In the genomic region with DNA sequence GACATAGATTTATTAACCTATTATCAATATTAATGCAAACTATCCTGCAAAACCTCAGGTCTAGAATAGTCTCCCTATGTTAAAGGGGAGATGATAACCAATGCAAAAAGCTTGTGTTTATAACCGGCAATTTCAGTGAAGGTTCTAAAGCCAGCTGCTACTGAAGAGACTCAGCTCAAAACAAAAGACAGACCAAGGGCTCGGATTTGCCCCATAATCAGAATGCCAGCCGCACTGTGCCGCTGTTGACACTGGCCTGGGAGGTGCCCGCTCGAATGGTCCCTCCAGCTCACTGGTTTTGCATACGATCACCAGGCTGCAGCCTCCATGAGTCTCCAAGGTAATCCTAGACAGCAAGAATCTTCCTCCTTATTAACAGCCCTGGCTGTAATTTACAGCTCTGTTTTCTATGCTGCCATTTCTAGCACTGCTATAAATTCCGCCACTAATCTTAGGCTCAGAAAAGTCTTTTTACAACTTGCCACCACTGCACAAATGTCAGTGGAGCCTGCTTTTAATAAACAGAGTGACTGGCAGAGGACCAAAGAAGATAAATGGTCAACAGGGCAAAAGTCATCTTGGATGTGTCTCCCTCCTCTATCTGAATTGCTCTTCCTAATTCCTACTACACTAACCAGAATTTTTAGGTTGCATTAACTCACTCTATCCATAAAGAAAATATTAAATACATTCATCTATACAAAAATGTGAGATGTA, we compare ENCODE assay signal across 1 cellular context.
A peak's percentile ranks its signal among the peaks of the same experiment; 100 is the strongest.
TF ChIP-seq lines count a peak whose summit lies in the region.

No MANE protein-coding gene starts in this region.

TF ChIP-seq in HepG2, 621 proteins besides CTCF, POLR2A, EP300 and RAD21 (continued from another document and continues in another):
- 0 out of 2 replicates have a peak, but pooled peaks have one; percentile 8 for TF ChIP-seq FOXA3 (CRISPR knock-in tag; IDR thresholded peaks at IDR 0.05)
- no peak for TF ChIP-seq ZNF446 (CRISPR knock-in tag; IDR thresholded peaks at IDR 0.05)
- TF ChIP-seq STAG1 (CRISPR knock-in tag; IDR thresholded peaks at IDR 0.05): peak; percentile 35; the same call in 1 of the 2 replicates
- no peak for TF ChIP-seq HBP1 (CRISPR knock-in tag; IDR thresholded peaks at IDR 0.05; ENCODE audit: low read depth)
- no peak for TF ChIP-seq ZMYM4 (CRISPR knock-in tag; IDR thresholded peaks at IDR 0.05)
- no peak for TF ChIP-seq ZNF7 (CRISPR knock-in tag; IDR thresholded peaks at IDR 0.05)
- TF ChIP-seq, protein P1, sequence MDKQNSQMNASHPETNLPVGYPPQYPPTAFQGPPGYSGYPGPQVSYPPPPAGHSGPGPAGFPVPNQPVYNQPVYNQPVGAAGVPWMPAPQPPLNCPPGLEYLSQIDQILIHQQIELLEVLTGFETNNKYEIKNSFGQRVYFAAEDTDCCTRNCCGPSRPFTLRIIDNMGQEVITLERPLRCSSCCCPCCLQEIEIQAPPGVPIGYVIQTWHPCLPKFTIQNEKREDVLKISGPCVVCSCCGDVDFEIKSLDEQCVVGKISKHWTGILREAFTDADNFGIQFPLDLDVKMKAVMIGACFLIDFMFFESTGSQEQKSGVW (CRISPR knock-in tag; IDR thresholded peaks at IDR 0.05; ENCODE audit: borderline replicate concordance): no peak
- TF ChIP-seq FOXO1 (CRISPR knock-in tag; IDR thresholded peaks at IDR 0.05): peak; percentile 28; the same call in 1 of the 2 replicates
- TF ChIP-seq HNRNPH1 (optimal IDR thresholded peaks at IDR 0.05; ENCODE audit: low read depth, low read length): no peak
- TF ChIP-seq, protein P2, sequence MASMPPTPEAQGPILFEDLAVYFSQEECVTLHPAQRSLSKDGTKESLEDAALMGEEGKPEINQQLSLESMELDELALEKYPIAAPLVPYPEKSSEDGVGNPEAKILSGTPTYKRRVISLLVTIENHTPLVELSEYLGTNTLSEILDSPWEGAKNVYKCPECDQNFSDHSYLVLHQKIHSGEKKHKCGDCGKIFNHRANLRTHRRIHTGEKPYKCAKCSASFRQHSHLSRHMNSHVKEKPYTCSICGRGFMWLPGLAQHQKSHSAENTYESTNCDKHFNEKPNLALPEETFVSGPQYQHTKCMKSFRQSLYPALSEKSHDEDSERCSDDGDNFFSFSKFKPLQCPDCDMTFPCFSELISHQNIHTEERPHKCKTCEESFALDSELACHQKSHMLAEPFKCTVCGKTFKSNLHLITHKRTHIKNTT (CRISPR knock-in tag; IDR thresholded peaks at IDR 0.05): no peak
- TF ChIP-seq MXD4 (CRISPR knock-in tag; IDR thresholded peaks at IDR 0.05): 0 out of 2 replicates have a peak, but pooled peaks have one; percentile 3
- peak; percentile 44; the same call in 1 of the 2 replicates for TF ChIP-seq HNF4A (CRISPR knock-in tag; IDR thresholded peaks at IDR 0.05)
- TF ChIP-seq HIC2 (CRISPR knock-in tag; IDR thresholded peaks at IDR 0.05; ENCODE audit: low read depth): peak; percentile 68; the same call in 1 of the 2 replicates
- 0 out of 2 replicates have a peak, but pooled peaks have one; percentile 21 for TF ChIP-seq ZNF775 (CRISPR knock-in tag; IDR thresholded peaks at IDR 0.05; ENCODE audit: borderline replicate concordance)
- no peak for TF ChIP-seq ZNF343 (CRISPR knock-in tag; IDR thresholded peaks at IDR 0.05)
- TF ChIP-seq CENPT (CRISPR knock-in tag; IDR thresholded peaks at IDR 0.05; ENCODE audit: low read depth): no peak
- TF ChIP-seq TOPORS (CRISPR knock-in tag; IDR thresholded peaks at IDR 0.05): no peak
- TF ChIP-seq CHD4 (IDR thresholded peaks at IDR 0.05; ENCODE audit: borderline replicate concordance, low read length): 0 out of 2 replicates have a peak, but pooled peaks have one; percentile 62
- TF ChIP-seq SMAD3 (CRISPR knock-in tag; IDR thresholded peaks at IDR 0.05): no peak
- TF ChIP-seq, protein P3, sequence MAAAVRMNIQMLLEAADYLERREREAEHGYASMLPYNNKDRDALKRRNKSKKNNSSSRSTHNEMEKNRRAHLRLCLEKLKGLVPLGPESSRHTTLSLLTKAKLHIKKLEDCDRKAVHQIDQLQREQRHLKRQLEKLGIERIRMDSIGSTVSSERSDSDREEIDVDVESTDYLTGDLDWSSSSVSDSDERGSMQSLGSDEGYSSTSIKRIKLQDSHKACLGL (CRISPR knock-in tag; IDR thresholded peaks at IDR 0.05): no peak
- TF ChIP-seq ZNF253 (CRISPR knock-in tag; IDR thresholded peaks at IDR 0.05; ENCODE audit: borderline replicate concordance): no peak
- TF ChIP-seq ZNF790 (CRISPR knock-in tag; IDR thresholded peaks at IDR 0.05; ENCODE audit: borderline replicate concordance): no peak
- TF ChIP-seq ZNF512 (CRISPR knock-in tag; IDR thresholded peaks at IDR 0.05): no peak
- TF ChIP-seq NAIF1 (CRISPR knock-in tag; IDR thresholded peaks at IDR 0.05; ENCODE audit: borderline replicate concordance): 0 out of 2 replicates have a peak, but pooled peaks have one; percentile 50
- no peak for TF ChIP-seq ATRX (CRISPR knock-in tag; IDR thresholded peaks at IDR 0.05; ENCODE audit: borderline replicate concordance)
- peak; percentile 77 for TF ChIP-seq PPARG (CRISPR knock-in tag; conservative IDR thresholded peaks at IDR 0.05)
- no peak for TF ChIP-seq YEATS4 (CRISPR knock-in tag; IDR thresholded peaks at IDR 0.05; ENCODE audit: borderline replicate concordance)
- TF ChIP-seq, protein P4, sequence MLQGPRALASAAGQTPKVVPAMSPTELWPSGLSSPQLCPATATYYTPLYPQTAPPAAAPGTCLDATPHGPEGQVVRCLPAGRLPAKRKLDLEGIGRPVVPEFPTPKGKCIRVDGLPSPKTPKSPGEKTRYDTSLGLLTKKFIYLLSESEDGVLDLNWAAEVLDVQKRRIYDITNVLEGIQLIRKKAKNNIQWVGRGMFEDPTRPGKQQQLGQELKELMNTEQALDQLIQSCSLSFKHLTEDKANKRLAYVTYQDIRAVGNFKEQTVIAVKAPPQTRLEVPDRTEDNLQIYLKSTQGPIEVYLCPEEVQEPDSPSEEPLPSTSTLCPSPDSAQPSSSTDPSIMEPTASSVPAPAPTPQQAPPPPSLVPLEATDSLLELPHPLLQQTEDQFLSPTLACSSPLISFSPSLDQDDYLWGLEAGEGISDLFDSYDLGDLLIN (CRISPR knock-in tag; IDR thresholded peaks at IDR 0.05; ENCODE audit: borderline replicate concordance): no peak
- TF ChIP-seq HOXA9 (CRISPR knock-in tag; IDR thresholded peaks at IDR 0.05; ENCODE audit: borderline replicate concordance): no peak
- TF ChIP-seq ZNF33B (CRISPR knock-in tag; IDR thresholded peaks at IDR 0.05): 0 out of 2 replicates have a peak, but pooled peaks have one; percentile 16
- TF ChIP-seq ZNF709 (CRISPR knock-in tag; IDR thresholded peaks at IDR 0.05): no peak
- no peak for TF ChIP-seq NFYB (CRISPR knock-in tag; IDR thresholded peaks at IDR 0.05)
- TF ChIP-seq, protein P5, sequence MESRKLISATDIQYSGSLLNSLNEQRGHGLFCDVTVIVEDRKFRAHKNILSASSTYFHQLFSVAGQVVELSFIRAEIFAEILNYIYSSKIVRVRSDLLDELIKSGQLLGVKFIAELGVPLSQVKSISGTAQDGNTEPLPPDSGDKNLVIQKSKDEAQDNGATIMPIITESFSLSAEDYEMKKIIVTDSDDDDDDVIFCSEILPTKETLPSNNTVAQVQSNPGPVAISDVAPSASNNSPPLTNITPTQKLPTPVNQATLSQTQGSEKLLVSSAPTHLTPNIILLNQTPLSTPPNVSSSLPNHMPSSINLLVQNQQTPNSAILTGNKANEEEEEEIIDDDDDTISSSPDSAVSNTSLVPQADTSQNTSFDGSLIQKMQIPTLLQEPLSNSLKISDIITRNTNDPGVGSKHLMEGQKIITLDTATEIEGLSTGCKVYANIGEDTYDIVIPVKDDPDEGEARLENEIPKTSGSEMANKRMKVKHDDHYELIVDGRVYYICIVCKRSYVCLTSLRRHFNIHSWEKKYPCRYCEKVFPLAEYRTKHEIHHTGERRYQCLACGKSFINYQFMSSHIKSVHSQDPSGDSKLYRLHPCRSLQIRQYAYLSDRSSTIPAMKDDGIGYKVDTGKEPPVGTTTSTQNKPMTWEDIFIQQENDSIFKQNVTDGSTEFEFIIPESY (CRISPR knock-in tag; IDR thresholded peaks at IDR 0.05): no peak
- TF ChIP-seq MTERF4 (CRISPR knock-in tag; IDR thresholded peaks at IDR 0.05): peak; percentile 40; the same call in 1 of the 2 replicates
- TF ChIP-seq ZNF564 (CRISPR knock-in tag; IDR thresholded peaks at IDR 0.05): no peak
- TF ChIP-seq, protein P6, sequence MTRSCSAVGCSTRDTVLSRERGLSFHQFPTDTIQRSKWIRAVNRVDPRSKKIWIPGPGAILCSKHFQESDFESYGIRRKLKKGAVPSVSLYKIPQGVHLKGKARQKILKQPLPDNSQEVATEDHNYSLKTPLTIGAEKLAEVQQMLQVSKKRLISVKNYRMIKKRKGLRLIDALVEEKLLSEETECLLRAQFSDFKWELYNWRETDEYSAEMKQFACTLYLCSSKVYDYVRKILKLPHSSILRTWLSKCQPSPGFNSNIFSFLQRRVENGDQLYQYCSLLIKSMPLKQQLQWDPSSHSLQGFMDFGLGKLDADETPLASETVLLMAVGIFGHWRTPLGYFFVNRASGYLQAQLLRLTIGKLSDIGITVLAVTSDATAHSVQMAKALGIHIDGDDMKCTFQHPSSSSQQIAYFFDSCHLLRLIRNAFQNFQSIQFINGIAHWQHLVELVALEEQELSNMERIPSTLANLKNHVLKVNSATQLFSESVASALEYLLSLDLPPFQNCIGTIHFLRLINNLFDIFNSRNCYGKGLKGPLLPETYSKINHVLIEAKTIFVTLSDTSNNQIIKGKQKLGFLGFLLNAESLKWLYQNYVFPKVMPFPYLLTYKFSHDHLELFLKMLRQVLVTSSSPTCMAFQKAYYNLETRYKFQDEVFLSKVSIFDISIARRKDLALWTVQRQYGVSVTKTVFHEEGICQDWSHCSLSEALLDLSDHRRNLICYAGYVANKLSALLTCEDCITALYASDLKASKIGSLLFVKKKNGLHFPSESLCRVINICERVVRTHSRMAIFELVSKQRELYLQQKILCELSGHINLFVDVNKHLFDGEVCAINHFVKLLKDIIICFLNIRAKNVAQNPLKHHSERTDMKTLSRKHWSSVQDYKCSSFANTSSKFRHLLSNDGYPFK (CRISPR knock-in tag; IDR thresholded peaks at IDR 0.05; ENCODE audit: borderline replicate concordance): 0 out of 2 replicates have a peak, but pooled peaks have one; percentile 49
- 0 out of 2 replicates have a peak, but pooled peaks have one; percentile 21 for TF ChIP-seq ZNF331 (CRISPR knock-in tag; IDR thresholded peaks at IDR 0.05)
- 0 out of 2 replicates have a peak, but pooled peaks have one; percentile 19 for TF ChIP-seq CREM (IDR thresholded peaks at IDR 0.05)
- TF ChIP-seq CREM (CRISPR knock-in tag; IDR thresholded peaks at IDR 0.05): no peak
- TF ChIP-seq CCDC6 (CRISPR knock-in tag; IDR thresholded peaks at IDR 0.05): no peak
- no peak for TF ChIP-seq LRRFIP1 (CRISPR knock-in tag; conservative IDR thresholded peaks at IDR 0.05)
